ENCODE assay signal across 12 cellular contexts in genomic region chr16:11350531-11351335, GRCh38. TPM values are rescaled to one million over a fixed set of nuclear protein-coding genes. Genes with fewer than 3 reads are reported as not detected.
DNase-seq lines count a peak whose midpoint lies in the region; ATAC-seq and TF ChIP-seq lines count a peak whose summit lies in the region.
"Had no signal": no experiment of that assay in that cellular context is flagged by ENCODE, and none has a peak within 500 bp of the region (broad histone marks: within the 10 kb centered on the region; RNA-seq: fewer than 3 reads in every experiment).

No MANE protein-coding gene starts in this region.

- H3K27me3 ChIP-seq in lower lobe of right lung (ENCODE audit: low read depth) (no peaks in the 10 kb centered on the region), tibial nerve (no peaks in the 10 kb centered on the region)

- peak; percentile 54 for DNase-seq in astrocyte of the spinal cord (ENCODE audit: low read depth, low spot score)
- no peak for DNase-seq in lower lobe of right lung
- no peak for DNase-seq in tibial nerve (ENCODE audit: low spot score in 2 of 2)
- no peak for DNase-seq in NCI-H226
- DNase-seq in DMS79 (lab: John Stamatoyannopoulos, UW): no peak
- DNase-seq in cortex of kidney (lab: John Stamatoyannopoulos, UW): no peak
- DNase-seq in SHP77 (lab: John Stamatoyannopoulos, UW): no peak
- DNase-seq: activated CD4-positive, CD25-positive, alpha-beta regulatory T cell treated with anti-CD3 and anti-CD28 coated beads, Interleukin-2, amount 50 U/mL, for 72 hours; activated gamma-delta T cell treated with Interleukin-2 at 50 U/mL for 16 hours; dermis blood vessel endothelial cell; NCI-H2171 had no signal

- H3K27ac ChIP-seq in HEK293 (ENCODE audit: extremely low read depth, low read depth, low read length): no peak overlapping the region
- H3K27ac ChIP-seq in lower lobe of right lung: peak overlapping the region; percentile 77
- H3K27ac ChIP-seq in tibial nerve: peak overlapping the region in 3 of 4 donors; percentile 6 to 82 (median 81)

- CTCF ChIA-PET in HEK293 (lab: Yijun Ruan, JAX): interaction anchor here (0.7 to 0.8 kb wide), 2 partner anchors 396 to 439 kb away, joined by 3 read pairs; no protein-coding TSS in a partner anchor

- H3K4me3 ChIP-seq in HEK293 (ENCODE audit: low read depth, low read length) (no peak overlapping the region), astrocyte of the spinal cord (ENCODE audit: low read depth, low read length) (no peak overlapping the region), lower lobe of right lung (no peak overlapping the region), tibial nerve (no peak overlapping the region)

- H3K36me3 ChIP-seq in HEK293 (ENCODE audit: control insufficient read depth in 2 of 2, insufficient read depth in 1 of 2, low read length in 2 of 2) (peaks cover 13 to 14% of the 10 kb centered on the region in 2 experiments; a peak in 2 of 3 replicates), lower lobe of right lung (no peaks in the 10 kb centered on the region), tibial nerve (no peaks in the 10 kb centered on the region)

- no peak for TF ChIP-seq EP300 in tibial nerve (IDR thresholded peaks at IDR 0.05)

- H3K9me3 ChIP-seq in HEK293 (ENCODE audit: control insufficient read depth, insufficient read depth, low read depth, low read length) (no peaks in the 10 kb centered on the region), lower lobe of right lung (no peaks in the 10 kb centered on the region), tibial nerve (no peaks in the 10 kb centered on the region)

- intact Hi-C loops in lower lobe of right lung (cut with DNase I): no loop called here

- TF ChIP-seq CTCF in HEK293 (tag by site-specific recombination; IDR thresholded peaks at IDR 0.05) (no peak), astrocyte of the spinal cord (IDR thresholded peaks at IDR 0.05; ENCODE audit: low read depth, low read length) (no peak), lower lobe of right lung (IDR thresholded peaks at IDR 0.05) (no peak), tibial nerve (IDR thresholded peaks at IDR 0.05) (no peak)

- POLR2A ChIA-PET in HEK293 (lab: Yijun Ruan, JAX): no interaction called here

- WGBS in tibial nerve, 2 donors: 52 to 57% methylated on average over 13 of the region's 13 CpGs

- ATAC-seq in lower lobe of right lung: no peak

- H3K4me1 ChIP-seq in HEK293 (ENCODE audit: control insufficient read depth, insufficient read depth, low read length) (peaks cover 10% of the 10 kb centered on the region; the same call in 1 of the 2 replicates), lower lobe of right lung (peaks cover 31% of the 10 kb centered on the region), tibial nerve (peaks cover 0 to 29% (median 13%) of the 10 kb centered on the region in 4 donors)

- no peak for TF ChIP-seq POLR2A in tibial nerve (IDR thresholded peaks at IDR 0.05)

- in situ Hi-C loops in astrocyte of the spinal cord (cut with HindIII; ENCODE audit: low sequenced_read_pairs): no loop called here

TF ChIP-seq in HEK293, 187 proteins besides CTCF, POLR2A, EP300 and RAD21:
- TF ChIP-seq ZBTB21 (tag by site-specific recombination; IDR thresholded peaks at IDR 0.05): no peak
- no peak for TF ChIP-seq ZNF274 (IDR thresholded peaks at IDR 0.05; ENCODE audit: low read length)
- TF ChIP-seq ZNF274 (tag by site-specific recombination; IDR thresholded peaks at IDR 0.05; ENCODE audit: borderline replicate concordance): no peak
- no peak for TF ChIP-seq ZNF133 (tag by site-specific recombination; IDR thresholded peaks at IDR 0.05)
- TF ChIP-seq ZNF488 (tag by site-specific recombination; IDR thresholded peaks at IDR 0.05): no peak
- no peak for TF ChIP-seq ZNF423 (tag by site-specific recombination; IDR thresholded peaks at IDR 0.05)
- TF ChIP-seq ZNF398 (tag by site-specific recombination; IDR thresholded peaks at IDR 0.05): no peak
- no peak for TF ChIP-seq ZNF501 (tag by site-specific recombination; IDR thresholded peaks at IDR 0.05)
- TF ChIP-seq PRDM6 (tag by site-specific recombination; IDR thresholded peaks at IDR 0.05): peak; percentile 38; the same call in 1 of the 2 replicates
- peak; percentile 49; the same call in 1 of the 2 replicates for TF ChIP-seq ZNF513 (tag by site-specific recombination; IDR thresholded peaks at IDR 0.05)
- no peak for TF ChIP-seq ZNF19 (tag by site-specific recombination; IDR thresholded peaks at IDR 0.05; ENCODE audit: low read depth)
- no peak for TF ChIP-seq ZSCAN16 (tag by site-specific recombination; IDR thresholded peaks at IDR 0.05)
- no peak for TF ChIP-seq SP7 (tag by site-specific recombination; IDR thresholded peaks at IDR 0.05)

RNA-seq across cellular contexts. Expression of gene RMI2, which starts 5.5 kb away (rescaled TPM):
- total RNA-seq in lower lobe of right lung (1.7 TPM), tibial nerve (1 to 10 TPM in 3 of 4 donors, not detected in 1; 1.3 to 4.0 (median 2.0) TPM)
